8 cellular contexts compared by ENCODE assay signal in genomic region chr1:35539073-35539823, GRCh38. TPM values are rescaled to one million over a fixed set of nuclear protein-coding genes. Genes with fewer than 3 reads are reported as not detected.
DNase-seq lines count a peak whose midpoint lies in the region; ATAC-seq and TF ChIP-seq lines count a peak whose summit lies in the region.

No MANE protein-coding gene starts in this region.

- H3K4me1 Mint-ChIP-seq in CD4-positive, CD25-positive, alpha-beta regulatory T cell: peaks cover 44 to 85% (median 61%) of the 10 kb centered on the region in 4 donors
- H3K4me1 Mint-ChIP-seq in GM23338: peaks cover 53% of the 10 kb centered on the region
- peaks cover 59% of the 10 kb centered on the region for H3K4me1 Mint-ChIP-seq in T-helper 2 cell treated with Interferon-gamma antibody and Interleukin-4, amounts not matched to agents 5 μg/mL and 100 μg/mL, for 36 hours (ENCODE audit: low read depth)

- H3K4me3 Mint-ChIP-seq in CD4-positive, CD25-positive, alpha-beta regulatory T cell: peak overlapping the region; percentile 29 to 83 (median 78)
- H3K4me3 Mint-ChIP-seq in GM23338: no peak overlapping the region
- peak overlapping the region; percentile 80 for H3K4me3 Mint-ChIP-seq in T-helper 2 cell treated with Interferon-gamma antibody and Interleukin-4, amounts not matched to agents 5 μg/mL and 100 μg/mL, for 36 hours

- H3K27me3 ChIP-seq in CD4-positive, CD25-positive, alpha-beta regulatory T cell (ENCODE audit: control insufficient read depth, insufficient read depth, low read length): no peaks in the 10 kb centered on the region
- H3K27me3 ChIP-seq in GM23338 (ENCODE audit: insufficient read depth) (no peaks in the 10 kb centered on the region), testis (no peaks in the 10 kb centered on the region)

- peak overlapping the region; percentile 29; the same call in 1 of the 2 replicates for H3K4me2 ChIP-seq in GM23338

- peak overlapping the region; percentile 65 for H3K27ac ChIP-seq in CD4-positive, CD25-positive, alpha-beta regulatory T cell (ENCODE audit: insufficient read depth, low read length, poor library complexity, severe bottlenecking)
- H3K27ac ChIP-seq in GM23338 (ENCODE audit: low read depth) (peak overlapping the region; percentile 50), testis (peak overlapping the region in 1 of 2 donors; percentile 55)

- peak overlapping the region; percentile 52 for H3K4me3 ChIP-seq in CD4-positive, CD25-positive, alpha-beta regulatory T cell (ENCODE audit: low read depth, low read length)
- H3K4me3 ChIP-seq in GM23338 (no peak overlapping the region), testis (no peak overlapping the region)

- no peaks in the 10 kb centered on the region for H3K9me3 Mint-ChIP-seq in CD4-positive, CD25-positive, alpha-beta regulatory T cell
- H3K9me3 Mint-ChIP-seq in GM23338: no peaks in the 10 kb centered on the region
- H3K9me3 Mint-ChIP-seq in T-helper 2 cell treated with Interferon-gamma antibody and Interleukin-4, amounts not matched to agents 5 μg/mL and 100 μg/mL, for 36 hours: no peaks in the 10 kb centered on the region

- 50 to 52% methylated on average over 6 of the region's 6 CpGs for WGBS in testis, 2 donors

- H3K27ac Mint-ChIP-seq in CD4-positive, CD25-positive, alpha-beta regulatory T cell: peak overlapping the region; percentile 85 to 96 (median 86)
- H3K27ac Mint-ChIP-seq in GM23338: peak overlapping the region; percentile 61
- peak overlapping the region; percentile 90 for H3K27ac Mint-ChIP-seq in T-helper 2 cell treated with Interferon-gamma antibody and Interleukin-4, amounts not matched to agents 5 μg/mL and 100 μg/mL, for 36 hours

- intact Hi-C loops in testis (cut with DNase I; ENCODE audit: low total_unique reads): no loop called here

- peak; percentile 88 to 93 for ATAC-seq in CD4-positive, CD25-positive, alpha-beta regulatory T cell (ENCODE audit: low read depth in 2 of 2)
- ATAC-seq in GM23338: peak; percentile 36
- ATAC-seq in GM21717 (IDR thresholded peaks at IDR 0.05; ENCODE audit: unreplicated experiment): no peak

- TF ChIP-seq POLR2A in testis (IDR thresholded peaks at IDR 0.05): no peak

- H3F3A ChIP-seq in GM23338 (replicated peaks; ENCODE audit: low read depth): no peaks in the 10 kb centered on the region

- peaks cover 92% of the 10 kb centered on the region for H3K79me2 ChIP-seq in GM23338 (replicated peaks; ENCODE audit: insufficient read depth)

- no peaks in the 10 kb centered on the region for H3K9me2 ChIP-seq in GM23338 (ENCODE audit: insufficient read depth)

- peaks cover 6% of the 10 kb centered on the region for H3K36me3 ChIP-seq in CD4-positive, CD25-positive, alpha-beta regulatory T cell (ENCODE audit: control insufficient read depth, insufficient read depth, low read length)
- H3K36me3 ChIP-seq in GM23338 (ENCODE audit: insufficient read depth): no peaks in the 10 kb centered on the region; the same call in 1 of the 2 replicates
- no peaks in the 10 kb centered on the region for H3K36me3 ChIP-seq in testis (ENCODE audit: low read depth, missing control alignments)

- H3K4me1 ChIP-seq in CD4-positive, CD25-positive, alpha-beta regulatory T cell (ENCODE audit: control insufficient read depth, insufficient read depth, low read length, poor library complexity, severe bottlenecking): peaks cover 31% of the 10 kb centered on the region
- peaks cover 53% of the 10 kb centered on the region for H3K4me1 ChIP-seq in GM23338 (ENCODE audit: insufficient read depth)
- peaks cover 9% of the 10 kb centered on the region for H3K4me1 ChIP-seq in testis

- H2AFZ ChIP-seq in GM23338: no peak overlapping the region

- TF ChIP-seq CTCF in GM23338 (conservative IDR thresholded peaks at IDR 0.05; ENCODE audit: low read depth in 2 of 2) (no peak), testis (IDR thresholded peaks at IDR 0.05) (no peak)

- H3K9me3 ChIP-seq in CD4-positive, CD25-positive, alpha-beta regulatory T cell (ENCODE audit: control insufficient read depth in 2 of 2, low read length in 2 of 2): no peaks in the 10 kb centered on the region
- H3K9me3 ChIP-seq in testis: no peaks in the 10 kb centered on the region

- peaks cover under 1% of the 10 kb centered on the region; the same call in 1 of the 2 replicates for H4K20me1 ChIP-seq in GM23338 (replicated peaks; ENCODE audit: insufficient read depth)

- DNase-seq in CD4-positive, CD25-positive, alpha-beta regulatory T cell: peak in 2 of 3 donors; percentile 67 to 75
- DNase-seq in GM23338 (ENCODE audit: low spot score) (no peak), fibroblast of gingiva (ENCODE audit: low read depth) (peak; percentile 41), testis (no peak)
- no peak for DNase-seq in T-helper 2 cell treated with Interferon-gamma antibody and Interleukin-4, amounts not matched to agents 5 μg/mL and 100 μg/mL, for 36 hours (ENCODE audit: low spot score)
- peak; percentile 33 for DNase-seq in stimulated activated CD8-positive, alpha-beta memory T cell treated with anti-CD3 and anti-CD28 coated beads, Interleukin-4, amount 100 ng/mL, for 48 hours
- no peak for DNase-seq in effector CD4-positive, alpha-beta T cell

- H3K36me3 Mint-ChIP-seq in CD4-positive, CD25-positive, alpha-beta regulatory T cell: peaks cover 9% of the 10 kb centered on the region
- H3K36me3 Mint-ChIP-seq in GM23338 (ENCODE audit: low read depth): peaks cover 15% of the 10 kb centered on the region
- H3K36me3 Mint-ChIP-seq in T-helper 2 cell treated with Interferon-gamma antibody and Interleukin-4, amounts not matched to agents 5 μg/mL and 100 μg/mL, for 36 hours (ENCODE audit: low read depth): peaks cover 53% of the 10 kb centered on the region

- H3K27me3 Mint-ChIP-seq in CD4-positive, CD25-positive, alpha-beta regulatory T cell: no peaks in the 10 kb centered on the region
- H3K27me3 Mint-ChIP-seq in GM23338 (ENCODE audit: insufficient read depth, low read depth, poor library complexity): peaks cover 2% of the 10 kb centered on the region
- no peaks in the 10 kb centered on the region for H3K27me3 Mint-ChIP-seq in T-helper 2 cell treated with Interferon-gamma antibody and Interleukin-4, amounts not matched to agents 5 μg/mL and 100 μg/mL, for 36 hours (ENCODE audit: low read depth)

TF ChIP-seq in GM23338, 12 proteins besides CTCF, POLR2A, EP300 and RAD21 (continues in another document):
- no peak for TF ChIP-seq CREB1 (CRISPR knock-in tag; IDR thresholded peaks at IDR 0.05; ENCODE audit: low read depth)
- no peak for TF ChIP-seq POLR2AphosphoS5 (IDR thresholded peaks at IDR 0.05; ENCODE audit: low read depth)
- TF ChIP-seq EZH2phosphoT487 (IDR thresholded peaks at IDR 0.05; ENCODE audit: unreplicated experiment): no peak
- no peak for TF ChIP-seq ZNF114 (CRISPR knock-in tag; IDR thresholded peaks at IDR 0.05)
- no peak for TF ChIP-seq JUNB (IDR thresholded peaks at IDR 0.05; ENCODE audit: unreplicated experiment)
- TF ChIP-seq, protein P1, sequence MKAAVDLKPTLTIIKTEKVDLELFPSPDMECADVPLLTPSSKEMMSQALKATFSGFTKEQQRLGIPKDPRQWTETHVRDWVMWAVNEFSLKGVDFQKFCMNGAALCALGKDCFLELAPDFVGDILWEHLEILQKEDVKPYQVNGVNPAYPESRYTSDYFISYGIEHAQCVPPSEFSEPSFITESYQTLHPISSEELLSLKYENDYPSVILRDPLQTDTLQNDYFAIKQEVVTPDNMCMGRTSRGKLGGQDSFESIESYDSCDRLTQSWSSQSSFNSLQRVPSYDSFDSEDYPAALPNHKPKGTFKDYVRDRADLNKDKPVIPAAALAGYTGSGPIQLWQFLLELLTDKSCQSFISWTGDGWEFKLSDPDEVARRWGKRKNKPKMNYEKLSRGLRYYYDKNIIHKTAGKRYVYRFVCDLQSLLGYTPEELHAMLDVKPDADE (IDR thresholded peaks at IDR 0.05): no peak
- no peak for TF ChIP-seq NANOG (IDR thresholded peaks at IDR 0.05; ENCODE audit: borderline replicate concordance)
- no peak for TF ChIP-seq STAT1 (IDR thresholded peaks at IDR 0.05; ENCODE audit: unreplicated experiment)

RNA-seq across cellular contexts. Expression of gene KIAA0319L, which starts 18.0 kb away (rescaled TPM):
- total RNA-seq in CD4-positive, CD25-positive, alpha-beta regulatory T cell: 72.4 TPM
- polyA plus RNA-seq in CD4-positive, CD25-positive, alpha-beta regulatory T cell: 10 to 100 TPM; 16.2 to 21.3 (median 17.4) TPM
- 74.0 and 75.1 TPM in 2 replicates for total RNA-seq in GM23338 (2014; rRNA removed; shearing (Covaris generic))
- polyA plus RNA-seq in GM23338 (2016; fragmentation: Nextera tagmentation; extraction: Ambion mirVana): 25.6 and 27.2 TPM in 2 replicates
- 10 to 100 TPM; 90.1 TPM for total RNA-seq in testis
- polyA plus RNA-seq in testis (ENCODE audit: insufficient read depth, low read depth, low replicate concordance): 55.6 TPM

RNA-seq across cellular contexts. Expression of gene NCDN, which starts 18.4 kb away (rescaled TPM):
- total RNA-seq in CD4-positive, CD25-positive, alpha-beta regulatory T cell: 28.7 TPM
- 10 to 100 TPM in 2 of 4 donors, 1 to 10 TPM in 2; 5.5 to 11.1 (median 10.1) TPM for polyA plus RNA-seq in CD4-positive, CD25-positive, alpha-beta regulatory T cell
- 43.1 and 44.2 TPM in 2 replicates for total RNA-seq in GM23338 (2014; rRNA removed; shearing (Covaris generic))
- polyA plus RNA-seq in GM23338 (2016; fragmentation: Nextera tagmentation; extraction: Ambion mirVana) (13.2 and 14.7 TPM in 2 replicates), testis (ENCODE audit: insufficient read depth, low read depth, low replicate concordance) (27.3 TPM)
- 10 to 100 TPM; 33.8 to 33.9 TPM for total RNA-seq in testis

RNA-seq across cellular contexts. Expression of gene TFAP2E, which starts 33.9 kb away (rescaled TPM):
- 5.1 TPM for total RNA-seq in CD4-positive, CD25-positive, alpha-beta regulatory T cell
- polyA plus RNA-seq in CD4-positive, CD25-positive, alpha-beta regulatory T cell: under 1 TPM in 3 of 4 donors, not detected in 1; 0.17 to 0.71 (median 0.21) TPM
- 0.12 and 1.4 TPM in 2 replicates for total RNA-seq in GM23338 (2014; rRNA removed; shearing (Covaris generic))
- polyA plus RNA-seq in GM23338 (2016; fragmentation: Nextera tagmentation; extraction: Ambion mirVana): 0.34 TPM in 1 of 2 replicates, not detected in the other
- 1 to 10 TPM; 1.9 to 4.0 TPM for total RNA-seq in testis
- polyA plus RNA-seq in testis (ENCODE audit: insufficient read depth, low read depth, low replicate concordance): 1.9 TPM

Comparison
In these comparisons a context has a peak if more than half of its experiments do, and no peak if none do; other contexts are left out.
1. DNase-seq: peak in CD4-positive, CD25-positive, alpha-beta regulatory T cell (2 of 3), fibroblast of gingiva (single experiment) and stimulated activated CD8-positive, alpha-beta memory T cell treated with anti-CD3 and anti-CD28 coated beads, Interleukin-4, amount 100 ng/mL, for 48 hours (single experiment); none in GM23338 (single experiment), T-helper 2 cell treated with Interferon-gamma antibody and Interleukin-4, amounts not matched to agents 5 μg/mL and 100 μg/mL, for 36 hours (single experiment), testis (single experiment) and effector CD4-positive, alpha-beta T cell (single experiment).
2. Peak in every context shown above with its lines, with median percentiles within 50 percentile points of each other: H3K27ac Mint-ChIP-seq.